8 cellular contexts compared by ENCODE assay signal in the genomic region with DNA sequence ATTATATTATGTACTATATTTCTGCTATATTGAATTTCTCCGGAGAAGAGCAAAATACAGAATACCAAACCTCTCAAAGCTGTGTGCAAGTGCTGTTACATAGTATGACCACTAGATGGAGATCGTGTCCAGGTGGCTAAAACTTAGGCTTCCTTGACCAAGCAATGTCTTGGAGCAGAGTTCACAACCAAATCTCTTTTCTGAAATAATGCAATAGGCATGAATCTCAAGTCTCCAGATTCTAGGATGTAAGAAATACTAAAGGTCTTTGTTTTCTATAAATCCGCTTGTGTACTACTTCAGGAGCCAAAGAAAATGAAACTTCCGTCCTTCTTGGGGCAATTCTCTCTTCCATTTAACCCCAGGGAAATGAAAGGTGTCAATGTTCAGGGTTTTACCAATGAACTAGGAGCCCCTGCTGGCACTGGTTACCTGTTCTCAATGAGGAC.
DNase-seq lines count a peak whose midpoint lies in the region; ATAC-seq and TF ChIP-seq lines count a peak whose summit lies in the region.

No MANE protein-coding gene starts in this region.

- ATAC-seq in psoas muscle (peak in 3 of 4 donors; percentile 59 to 77 (median 73)), HG03097 (IDR thresholded peaks at IDR 0.05; ENCODE audit: low FRiP score, unreplicated experiment) (no peak)

- no peak overlapping the region for H3K4me2 ChIP-seq in DOHH2 (ENCODE audit: low read length)

- H3K4me3 ChIP-seq in DOHH2 (ENCODE audit: low read length) (no peak overlapping the region), cardiac muscle cell (no peak overlapping the region), psoas muscle (no peak overlapping the region)

- intact Hi-C loops in psoas muscle (cut with DNase I), result no loop called here

- H3K27ac ChIP-seq in DOHH2 (ENCODE audit: low read depth, low read length), result no peak overlapping the region
- peak overlapping the region; percentile 13; the same call in 1 of the 2 replicates for H3K27ac ChIP-seq in VCaP
- no peak overlapping the region for H3K27ac ChIP-seq in cardiac muscle cell
- H3K27ac ChIP-seq in psoas muscle, result no peak overlapping the region

- no peaks in the 10 kb centered on the region for H4K20me1 ChIP-seq in DOHH2 (ENCODE audit: control insufficient read depth, insufficient read depth, low read depth, low read length)

- H3K4me1 ChIP-seq in DOHH2 (ENCODE audit: control insufficient read depth, low read length) (no peaks in the 10 kb centered on the region), cardiac muscle cell (ENCODE audit: low read depth) (no peaks in the 10 kb centered on the region), psoas muscle (no peaks in the 10 kb centered on the region)

- peak; percentile 69 for DNase-seq in H4 (ENCODE audit: low spot score)
- peak; percentile 34 to 69 for DNase-seq in NCI-H1930 (lab: John Stamatoyannopoulos, UW)
- peak; percentile 55 to 78 for DNase-seq in cardiac muscle cell (ENCODE audit: low read depth in 1 of 2, low spot score in 1 of 2)
- no peak for DNase-seq in psoas muscle
- no peak for DNase-seq in HK-2 (ENCODE audit: unreplicated experiment)

- no peaks in the 10 kb centered on the region for H3K9me2 ChIP-seq in DOHH2 (replicated peaks; ENCODE audit: control insufficient read depth, low read length)

- H3F3A ChIP-seq in DOHH2 (ENCODE audit: control insufficient read depth, insufficient read depth), result no peaks in the 10 kb centered on the region

- H3K27me3 ChIP-seq in DOHH2 (ENCODE audit: control insufficient read depth, low read length) (no peaks in the 10 kb centered on the region), cardiac muscle cell (no peaks in the 10 kb centered on the region), psoas muscle (ENCODE audit: insufficient read depth in 3 of 3, low read length in 2 of 3) (no peaks in the 10 kb centered on the region)

- H3K36me3 ChIP-seq in DOHH2 (ENCODE audit: control insufficient read depth, low read length) (no peaks in the 10 kb centered on the region), cardiac muscle cell (no peaks in the 10 kb centered on the region), psoas muscle (ENCODE audit: insufficient read depth in 1 of 2, low read depth in 1 of 2) (no peaks in the 10 kb centered on the region)

- H3K79me2 ChIP-seq in DOHH2 (ENCODE audit: control insufficient read depth, low read length), result no peaks in the 10 kb centered on the region

- H3K9me3 ChIP-seq in DOHH2 (ENCODE audit: control insufficient read depth, insufficient read depth, low read length) (no peaks in the 10 kb centered on the region), cardiac muscle cell (ENCODE audit: low read depth) (no peaks in the 10 kb centered on the region), psoas muscle (no peaks in the 10 kb centered on the region)

- TF ChIP-seq CTCF in DOHH2 (IDR thresholded peaks at IDR 0.05; ENCODE audit: low read depth, low read length, poor library complexity, severe bottlenecking) (peak; percentile 89), VCaP (conservative IDR thresholded peaks at IDR 0.05) (peak; percentile 99), cardiac muscle cell (IDR thresholded peaks at IDR 0.05; ENCODE audit: low read depth, low read length) (peak; percentile 95), psoas muscle (IDR thresholded peaks at IDR 0.05) (peak; percentile 91)

- WGBS in psoas muscle, 3 donors, result 27 to 28% (median 27%) methylated on average over 4 of the region's 4 CpGs

Comparison
In these comparisons a context has a peak if more than half of its experiments do, and no peak if none do; other contexts are left out.
1. DNase-seq: peak in H4 (single experiment), NCI-H1930 (2 of 2) and cardiac muscle cell (2 of 2); none in psoas muscle (0 of 2) and HK-2 (single experiment).
2. Peak in every context shown above with its lines, with median percentiles within 50 percentile points of each other: CTCF ChIP-seq.